1 cellular context compared by ENCODE assay signal in the genomic region with DNA sequence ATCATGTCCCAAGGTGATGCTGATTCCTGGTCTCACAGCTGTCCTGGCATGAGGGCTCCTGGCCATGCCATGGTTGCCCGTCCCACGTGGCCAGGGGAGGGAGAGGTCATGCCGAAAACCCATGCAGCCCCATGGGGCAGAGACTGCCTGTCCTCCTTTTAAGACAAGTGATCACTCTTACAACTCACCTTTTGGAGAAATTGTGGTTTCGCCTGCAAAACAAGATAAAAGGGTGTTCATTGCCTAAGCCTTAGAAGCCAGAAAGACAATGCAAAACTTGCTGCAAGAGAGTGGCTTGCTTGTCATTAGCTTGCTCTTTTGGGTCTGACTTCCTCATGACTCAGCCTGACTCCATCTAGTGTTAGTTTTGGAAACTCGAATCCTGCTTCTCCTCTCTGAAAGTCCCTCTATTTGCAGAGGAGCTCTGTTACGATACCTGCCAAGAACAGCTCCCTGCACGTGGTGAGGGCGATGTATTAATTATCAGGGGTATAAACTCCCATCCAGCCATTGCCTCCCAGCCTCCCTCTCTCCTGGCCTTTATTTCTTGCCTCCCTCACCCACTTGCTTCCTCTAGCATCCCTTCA.
A peak's percentile ranks its signal among the peaks of the same experiment; 100 is the strongest.
TF ChIP-seq lines count a peak whose summit lies in the region.

No MANE protein-coding gene starts in this region.

TF ChIP-seq in K562, 482 proteins besides CTCF, POLR2A, EP300 and RAD21 (continued from another document and continues in another):
- TF ChIP-seq, protein P1, sequence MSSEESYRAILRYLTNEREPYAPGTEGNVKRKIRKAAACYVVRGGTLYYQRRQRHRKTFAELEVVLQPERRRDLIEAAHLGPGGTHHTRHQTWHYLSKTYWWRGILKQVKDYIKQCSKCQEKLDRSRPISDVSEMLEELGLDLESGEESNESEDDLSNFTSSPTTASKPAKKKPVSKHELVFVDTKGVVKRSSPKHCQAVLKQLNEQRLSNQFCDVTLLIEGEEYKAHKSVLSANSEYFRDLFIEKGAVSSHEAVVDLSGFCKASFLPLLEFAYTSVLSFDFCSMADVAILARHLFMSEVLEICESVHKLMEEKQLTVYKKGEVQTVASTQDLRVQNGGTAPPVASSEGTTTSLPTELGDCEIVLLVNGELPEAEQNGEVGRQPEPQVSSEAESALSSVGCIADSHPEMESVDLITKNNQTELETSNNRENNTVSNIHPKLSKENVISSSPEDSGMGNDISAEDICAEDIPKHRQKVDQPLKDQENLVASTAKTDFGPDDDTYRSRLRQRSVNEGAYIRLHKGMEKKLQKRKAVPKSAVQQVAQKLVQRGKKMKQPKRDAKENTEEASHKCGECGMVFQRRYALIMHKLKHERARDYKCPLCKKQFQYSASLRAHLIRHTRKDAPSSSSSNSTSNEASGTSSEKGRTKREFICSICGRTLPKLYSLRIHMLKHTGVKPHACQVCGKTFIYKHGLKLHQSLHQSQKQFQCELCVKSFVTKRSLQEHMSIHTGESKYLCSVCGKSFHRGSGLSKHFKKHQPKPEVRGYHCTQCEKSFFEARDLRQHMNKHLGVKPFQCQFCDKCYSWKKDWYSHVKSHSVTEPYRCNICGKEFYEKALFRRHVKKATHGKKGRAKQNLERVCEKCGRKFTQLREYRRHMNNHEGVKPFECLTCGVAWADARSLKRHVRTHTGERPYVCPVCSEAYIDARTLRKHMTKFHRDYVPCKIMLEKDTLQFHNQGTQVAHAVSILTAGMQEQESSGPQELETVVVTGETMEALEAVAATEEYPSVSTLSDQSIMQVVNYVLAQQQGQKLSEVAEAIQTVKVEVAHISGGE (CRISPR knock-in tag; IDR thresholded peaks at IDR 0.05), result no peak
- TF ChIP-seq BCOR (IDR thresholded peaks at IDR 0.05) (no peak), MAFF (IDR thresholded peaks at IDR 0.05; ENCODE audit: low read length) (peak; percentile 68), MEIS2 (IDR thresholded peaks at IDR 0.05; ENCODE audit: partially characterized antibody) (peak; percentile 80), ZNF282 (CRISPR knock-in tag; IDR thresholded peaks at IDR 0.05) (no peak), RBM22 (IDR thresholded peaks at IDR 0.05; ENCODE audit: low read depth, low read length, poor library complexity, severe bottlenecking) (no peak), NR4A1 (CRISPR knock-in tag; IDR thresholded peaks at IDR 0.05) (no peak), NR4A1 (tag; IDR thresholded peaks at IDR 0.05) (no peak), NCOA4 (IDR thresholded peaks at IDR 0.05; ENCODE audit: partially characterized antibody) (no peak), KDM5B (IDR thresholded peaks at IDR 0.05; ENCODE audit: insufficient replicate concordance, low read depth, low read length) (no peak), POLR3A (IDR thresholded peaks at IDR 0.05; ENCODE audit: borderline replicate concordance, extremely low read depth, insufficient read depth, insufficient read length) (no peak), SLC30A9 (CRISPR knock-in tag; IDR thresholded peaks at IDR 0.05) (no peak), CREM (IDR thresholded peaks at IDR 0.05; ENCODE audit: low read depth) (peak; percentile 57), HLTF (IDR thresholded peaks at IDR 0.05) (no peak), CBFB (CRISPR knock-in tag; IDR thresholded peaks at IDR 0.05) (peak; percentile 94), ZBTB7A (IDR thresholded peaks at IDR 0.05; ENCODE audit: borderline replicate concordance, control insufficient read depth, low read depth, low read length) (no peak), PPARD (CRISPR knock-in tag; IDR thresholded peaks at IDR 0.05) (no peak), SRSF1 (IDR thresholded peaks at IDR 0.05; ENCODE audit: low read depth, low read length) (no peak), NCOA1 (IDR thresholded peaks at IDR 0.05; ENCODE audit: low read depth) (peak; percentile 64; the same call in 1 of the 2 replicates), ZNF780A (CRISPR knock-in tag; IDR thresholded peaks at IDR 0.05) (no peak), ZNF347 (CRISPR knock-in tag; IDR thresholded peaks at IDR 0.05; ENCODE audit: low read depth) (no peak), MCM2 (IDR thresholded peaks at IDR 0.05; ENCODE audit: low read depth) (no peak), SMARCA4 (IDR thresholded peaks at IDR 0.05) (peak; percentile 94), TOE1 (IDR thresholded peaks at IDR 0.05; ENCODE audit: borderline replicate concordance) (no peak), TOE1 (CRISPR knock-in tag; IDR thresholded peaks at IDR 0.05; ENCODE audit: borderline replicate concordance, low read depth) (no peak), ZNF175 (CRISPR knock-in tag; IDR thresholded peaks at IDR 0.05; ENCODE audit: low read depth) (no peak), DPF2 (IDR thresholded peaks at IDR 0.05) (peak; percentile 94), ZNF696 (CRISPR knock-in tag; conservative IDR thresholded peaks at IDR 0.05) (no peak), FOXP1 (CRISPR knock-in tag; IDR thresholded peaks at IDR 0.05) (no peak; the same call in 1 of the 2 replicates), ZNF436 (CRISPR knock-in tag; IDR thresholded peaks at IDR 0.05) (no peak), PRPF4 (IDR thresholded peaks at IDR 0.05; ENCODE audit: insufficient read depth, low read depth, low read length, poor library complexity, severe bottlenecking) (no peak), POLR2G (IDR thresholded peaks at IDR 0.05; ENCODE audit: low read depth, low read length) (no peak), NFE2L1 (tag; IDR thresholded peaks at IDR 0.05; ENCODE audit: borderline replicate concordance, low read depth) (no peak), ZKSCAN1 (IDR thresholded peaks at IDR 0.05; ENCODE audit: low read depth, low read length) (0 out of 2 replicates have a peak, but pooled peaks have one; percentile 28), TBP (optimal IDR thresholded peaks at IDR 0.05; ENCODE audit: low read depth, low read length) (peak; percentile 11), EGR1 (conservative IDR thresholded peaks at IDR 0.05) (no peak), TFAM (CRISPR knock-in tag; conservative IDR thresholded peaks at IDR 0.05) (no peak), NR3C1 (CRISPR knock-in tag; IDR thresholded peaks at IDR 0.05) (no peak), BRF1 (IDR thresholded peaks at IDR 0.05; ENCODE audit: borderline replicate concordance, extremely low read depth, insufficient read length) (no peak), JUND (IDR thresholded peaks at IDR 0.05; ENCODE audit: borderline replicate concordance, low read depth, low read length) (peak; percentile 88), JUND (tag; IDR thresholded peaks at IDR 0.05; ENCODE audit: borderline replicate concordance, low read depth, low read length) (peak; percentile 86; the same call in 2 of the 3 replicates), SMARCE1 (IDR thresholded peaks at IDR 0.05) (peak; percentile 94), TRIM28 (IDR thresholded peaks at IDR 0.05) (peak; percentile 51; the same call in 1 of the 2 replicates)
- TF ChIP-seq, protein P2, sequence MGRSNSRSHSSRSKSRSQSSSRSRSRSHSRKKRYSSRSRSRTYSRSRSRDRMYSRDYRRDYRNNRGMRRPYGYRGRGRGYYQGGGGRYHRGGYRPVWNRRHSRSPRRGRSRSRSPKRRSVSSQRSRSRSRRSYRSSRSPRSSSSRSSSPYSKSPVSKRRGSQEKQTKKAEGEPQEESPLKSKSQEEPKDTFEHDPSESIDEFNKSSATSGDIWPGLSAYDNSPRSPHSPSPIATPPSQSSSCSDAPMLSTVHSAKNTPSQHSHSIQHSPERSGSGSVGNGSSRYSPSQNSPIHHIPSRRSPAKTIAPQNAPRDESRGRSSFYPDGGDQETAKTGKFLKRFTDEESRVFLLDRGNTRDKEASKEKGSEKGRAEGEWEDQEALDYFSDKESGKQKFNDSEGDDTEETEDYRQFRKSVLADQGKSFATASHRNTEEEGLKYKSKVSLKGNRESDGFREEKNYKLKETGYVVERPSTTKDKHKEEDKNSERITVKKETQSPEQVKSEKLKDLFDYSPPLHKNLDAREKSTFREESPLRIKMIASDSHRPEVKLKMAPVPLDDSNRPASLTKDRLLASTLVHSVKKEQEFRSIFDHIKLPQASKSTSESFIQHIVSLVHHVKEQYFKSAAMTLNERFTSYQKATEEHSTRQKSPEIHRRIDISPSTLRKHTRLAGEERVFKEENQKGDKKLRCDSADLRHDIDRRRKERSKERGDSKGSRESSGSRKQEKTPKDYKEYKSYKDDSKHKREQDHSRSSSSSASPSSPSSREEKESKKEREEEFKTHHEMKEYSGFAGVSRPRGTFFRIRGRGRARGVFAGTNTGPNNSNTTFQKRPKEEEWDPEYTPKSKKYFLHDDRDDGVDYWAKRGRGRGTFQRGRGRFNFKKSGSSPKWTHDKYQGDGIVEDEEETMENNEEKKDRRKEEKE (IDR thresholded peaks at IDR 0.05; ENCODE audit: borderline replicate concordance in 1 of 2, control insufficient read depth in 1 of 2, low read depth in 2 of 2, low read length in 1 of 2), result no peak
- TF ChIP-seq, protein P3, sequence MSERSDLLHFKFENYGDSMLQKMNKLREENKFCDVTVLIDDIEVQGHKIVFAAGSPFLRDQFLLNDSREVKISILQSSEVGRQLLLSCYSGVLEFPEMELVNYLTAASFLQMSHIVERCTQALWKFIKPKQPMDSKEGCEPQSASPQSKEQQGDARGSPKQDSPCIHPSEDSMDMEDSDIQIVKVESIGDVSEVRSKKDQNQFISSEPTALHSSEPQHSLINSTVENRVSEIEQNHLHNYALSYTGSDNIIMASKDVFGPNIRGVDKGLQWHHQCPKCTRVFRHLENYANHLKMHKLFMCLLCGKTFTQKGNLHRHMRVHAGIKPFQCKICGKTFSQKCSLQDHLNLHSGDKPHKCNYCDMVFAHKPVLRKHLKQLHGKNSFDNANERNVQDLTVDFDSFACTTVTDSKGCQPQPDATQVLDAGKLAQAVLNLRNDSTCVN (CRISPR knock-in tag; IDR thresholded peaks at IDR 0.05), result no peak
- TF ChIP-seq, protein P4, sequence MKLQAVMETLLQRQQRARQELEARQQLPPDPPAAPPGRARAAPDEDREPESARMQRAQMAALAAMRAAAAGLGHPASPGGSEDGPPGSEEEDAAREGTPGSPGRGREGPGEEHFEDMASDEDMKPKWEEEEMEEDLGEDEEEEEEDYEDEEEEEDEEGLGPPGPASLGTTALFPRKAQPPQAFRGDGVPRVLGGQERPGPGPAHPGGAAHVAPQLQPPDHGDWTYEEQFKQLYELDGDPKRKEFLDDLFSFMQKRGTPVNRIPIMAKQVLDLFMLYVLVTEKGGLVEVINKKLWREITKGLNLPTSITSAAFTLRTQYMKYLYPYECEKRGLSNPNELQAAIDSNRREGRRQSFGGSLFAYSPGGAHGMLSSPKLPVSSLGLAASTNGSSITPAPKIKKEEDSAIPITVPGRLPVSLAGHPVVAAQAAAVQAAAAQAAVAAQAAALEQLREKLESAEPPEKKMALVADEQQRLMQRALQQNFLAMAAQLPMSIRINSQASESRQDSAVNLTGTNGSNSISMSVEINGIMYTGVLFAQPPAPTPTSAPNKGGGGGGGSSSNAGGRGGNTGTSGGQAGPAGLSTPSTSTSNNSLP (IDR thresholded peaks at IDR 0.05; ENCODE audit: borderline replicate concordance, low read depth, low read length), result no peak
- TF ChIP-seq, protein P5, sequence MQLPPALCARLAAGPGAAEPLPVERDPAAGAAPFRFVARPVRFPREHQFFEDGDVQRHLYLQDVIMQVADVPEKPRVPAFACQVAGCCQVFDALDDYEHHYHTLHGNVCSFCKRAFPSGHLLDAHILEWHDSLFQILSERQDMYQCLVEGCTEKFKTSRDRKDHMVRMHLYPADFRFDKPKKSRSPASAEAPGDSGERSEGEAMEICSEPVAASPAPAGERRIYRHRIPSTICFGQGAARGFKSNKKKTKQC (CRISPR knock-in tag; IDR thresholded peaks at IDR 0.05), result no peak
- TF ChIP-seq, protein P6, sequence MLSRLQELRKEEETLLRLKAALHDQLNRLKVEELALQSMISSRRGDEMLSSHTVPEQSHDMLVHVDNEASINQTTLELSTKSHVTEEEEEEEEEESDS (CRISPR knock-in tag; IDR thresholded peaks at IDR 0.05), result no peak
- TF ChIP-seq, protein P7, sequence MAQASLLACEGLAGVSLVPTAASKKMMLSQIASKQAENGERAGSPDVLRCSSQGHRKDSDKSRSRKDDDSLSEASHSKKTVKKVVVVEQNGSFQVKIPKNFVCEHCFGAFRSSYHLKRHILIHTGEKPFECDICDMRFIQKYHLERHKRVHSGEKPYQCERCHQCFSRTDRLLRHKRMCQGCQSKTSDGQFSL (CRISPR knock-in tag; IDR thresholded peaks at IDR 0.05), result no peak
- TF ChIP-seq, protein P7 (tag; IDR thresholded peaks at IDR 0.05), result no peak
- TF ChIP-seq, protein P8, sequence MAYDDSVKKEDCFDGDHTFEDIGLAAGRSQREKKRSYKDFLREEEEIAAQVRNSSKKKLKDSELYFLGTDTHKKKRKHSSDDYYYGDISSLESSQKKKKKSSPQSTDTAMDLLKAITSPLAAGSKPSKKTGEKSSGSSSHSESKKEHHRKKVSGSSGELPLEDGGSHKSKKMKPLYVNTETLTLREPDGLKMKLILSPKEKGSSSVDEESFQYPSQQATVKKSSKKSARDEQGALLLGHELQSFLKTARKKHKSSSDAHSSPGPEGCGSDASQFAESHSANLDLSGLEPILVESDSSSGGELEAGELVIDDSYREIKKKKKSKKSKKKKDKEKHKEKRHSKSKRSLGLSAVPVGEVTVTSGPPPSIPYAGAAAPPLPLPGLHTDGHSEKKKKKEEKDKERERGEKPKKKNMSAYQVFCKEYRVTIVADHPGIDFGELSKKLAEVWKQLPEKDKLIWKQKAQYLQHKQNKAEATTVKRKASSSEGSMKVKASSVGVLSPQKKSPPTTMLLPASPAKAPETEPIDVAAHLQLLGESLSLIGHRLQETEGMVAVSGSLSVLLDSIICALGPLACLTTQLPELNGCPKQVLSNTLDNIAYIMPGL (CRISPR knock-in tag; IDR thresholded peaks at IDR 0.05), result no peak
- TF ChIP-seq, protein P9, sequence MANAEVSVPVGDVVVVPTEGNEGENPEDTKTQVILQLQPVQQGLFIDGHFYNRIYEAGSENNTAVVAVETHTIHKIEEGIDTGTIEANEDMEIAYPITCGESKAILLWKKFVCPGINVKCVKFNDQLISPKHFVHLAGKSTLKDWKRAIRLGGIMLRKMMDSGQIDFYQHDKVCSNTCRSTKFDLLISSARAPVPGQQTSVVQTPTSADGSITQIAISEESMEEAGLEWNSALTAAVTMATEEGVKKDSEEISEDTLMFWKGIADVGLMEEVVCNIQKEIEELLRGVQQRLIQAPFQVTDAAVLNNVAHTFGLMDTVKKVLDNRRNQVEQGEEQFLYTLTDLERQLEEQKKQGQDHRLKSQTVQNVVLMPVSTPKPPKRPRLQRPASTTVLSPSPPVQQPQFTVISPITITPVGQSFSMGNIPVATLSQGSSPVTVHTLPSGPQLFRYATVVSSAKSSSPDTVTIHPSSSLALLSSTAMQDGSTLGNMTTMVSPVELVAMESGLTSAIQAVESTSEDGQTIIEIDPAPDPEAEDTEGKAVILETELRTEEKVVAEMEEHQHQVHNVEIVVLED (CRISPR knock-in tag; IDR thresholded peaks at IDR 0.05), result no peak
